ENCODE assay signal across 1 cellular context in the genomic region with DNA sequence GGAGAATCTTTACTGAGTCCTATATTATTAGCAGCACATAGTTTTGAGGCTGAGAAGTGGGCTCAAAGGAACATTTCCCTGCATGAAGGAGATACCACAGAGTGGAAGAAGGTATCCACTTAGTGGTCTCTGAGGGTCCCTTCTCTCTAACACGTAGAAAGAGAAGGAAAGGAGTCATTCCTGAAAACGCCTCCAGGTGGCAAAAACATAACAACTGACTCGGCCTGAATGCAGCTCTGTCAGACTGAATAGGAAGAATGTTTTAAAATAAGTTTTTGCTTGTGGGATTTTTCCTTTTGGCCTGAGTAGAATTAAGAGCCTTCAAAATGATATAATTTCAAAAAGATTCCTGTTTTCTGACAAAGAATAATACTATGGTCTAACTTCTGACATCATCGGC.
TF ChIP-seq lines count a peak whose summit lies in the region.

No MANE protein-coding gene starts in this region.

TF ChIP-seq in GM12878, 131 proteins besides CTCF, POLR2A, EP300 and RAD21:
- TF ChIP-seq, protein P1, sequence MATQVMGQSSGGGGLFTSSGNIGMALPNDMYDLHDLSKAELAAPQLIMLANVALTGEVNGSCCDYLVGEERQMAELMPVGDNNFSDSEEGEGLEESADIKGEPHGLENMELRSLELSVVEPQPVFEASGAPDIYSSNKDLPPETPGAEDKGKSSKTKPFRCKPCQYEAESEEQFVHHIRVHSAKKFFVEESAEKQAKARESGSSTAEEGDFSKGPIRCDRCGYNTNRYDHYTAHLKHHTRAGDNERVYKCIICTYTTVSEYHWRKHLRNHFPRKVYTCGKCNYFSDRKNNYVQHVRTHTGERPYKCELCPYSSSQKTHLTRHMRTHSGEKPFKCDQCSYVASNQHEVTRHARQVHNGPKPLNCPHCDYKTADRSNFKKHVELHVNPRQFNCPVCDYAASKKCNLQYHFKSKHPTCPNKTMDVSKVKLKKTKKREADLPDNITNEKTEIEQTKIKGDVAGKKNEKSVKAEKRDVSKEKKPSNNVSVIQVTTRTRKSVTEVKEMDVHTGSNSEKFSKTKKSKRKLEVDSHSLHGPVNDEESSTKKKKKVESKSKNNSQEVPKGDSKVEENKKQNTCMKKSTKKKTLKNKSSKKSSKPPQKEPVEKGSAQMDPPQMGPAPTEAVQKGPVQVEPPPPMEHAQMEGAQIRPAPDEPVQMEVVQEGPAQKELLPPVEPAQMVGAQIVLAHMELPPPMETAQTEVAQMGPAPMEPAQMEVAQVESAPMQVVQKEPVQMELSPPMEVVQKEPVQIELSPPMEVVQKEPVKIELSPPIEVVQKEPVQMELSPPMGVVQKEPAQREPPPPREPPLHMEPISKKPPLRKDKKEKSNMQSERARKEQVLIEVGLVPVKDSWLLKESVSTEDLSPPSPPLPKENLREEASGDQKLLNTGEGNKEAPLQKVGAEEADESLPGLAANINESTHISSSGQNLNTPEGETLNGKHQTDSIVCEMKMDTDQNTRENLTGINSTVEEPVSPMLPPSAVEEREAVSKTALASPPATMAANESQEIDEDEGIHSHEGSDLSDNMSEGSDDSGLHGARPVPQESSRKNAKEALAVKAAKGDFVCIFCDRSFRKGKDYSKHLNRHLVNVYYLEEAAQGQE (IDR thresholded peaks at IDR 0.05; ENCODE audit: low read depth, low read length): no peak
- TF ChIP-seq, protein P2, sequence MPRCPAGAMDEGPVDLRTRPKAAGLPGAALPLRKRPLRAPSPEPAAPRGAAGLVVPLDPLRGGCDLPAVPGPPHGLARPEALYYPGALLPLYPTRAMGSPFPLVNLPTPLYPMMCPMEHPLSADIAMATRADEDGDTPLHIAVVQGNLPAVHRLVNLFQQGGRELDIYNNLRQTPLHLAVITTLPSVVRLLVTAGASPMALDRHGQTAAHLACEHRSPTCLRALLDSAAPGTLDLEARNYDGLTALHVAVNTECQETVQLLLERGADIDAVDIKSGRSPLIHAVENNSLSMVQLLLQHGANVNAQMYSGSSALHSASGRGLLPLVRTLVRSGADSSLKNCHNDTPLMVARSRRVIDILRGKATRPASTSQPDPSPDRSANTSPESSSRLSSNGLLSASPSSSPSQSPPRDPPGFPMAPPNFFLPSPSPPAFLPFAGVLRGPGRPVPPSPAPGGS (IDR thresholded peaks at IDR 0.05; ENCODE audit: borderline replicate concordance, insufficient read depth, low read depth, low read length, poor library complexity, severe bottlenecking): no peak
- TF ChIP-seq, protein P3, sequence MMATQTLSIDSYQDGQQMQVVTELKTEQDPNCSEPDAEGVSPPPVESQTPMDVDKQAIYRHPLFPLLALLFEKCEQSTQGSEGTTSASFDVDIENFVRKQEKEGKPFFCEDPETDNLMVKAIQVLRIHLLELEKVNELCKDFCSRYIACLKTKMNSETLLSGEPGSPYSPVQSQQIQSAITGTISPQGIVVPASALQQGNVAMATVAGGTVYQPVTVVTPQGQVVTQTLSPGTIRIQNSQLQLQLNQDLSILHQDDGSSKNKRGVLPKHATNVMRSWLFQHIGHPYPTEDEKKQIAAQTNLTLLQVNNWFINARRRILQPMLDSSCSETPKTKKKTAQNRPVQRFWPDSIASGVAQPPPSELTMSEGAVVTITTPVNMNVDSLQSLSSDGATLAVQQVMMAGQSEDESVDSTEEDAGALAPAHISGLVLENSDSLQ (IDR thresholded peaks at IDR 0.05): no peak
- TF ChIP-seq MTA3 (IDR thresholded peaks at IDR 0.05; ENCODE audit: borderline replicate concordance, low read length): no peak
- no peak for TF ChIP-seq BMI1 (IDR thresholded peaks at IDR 0.05; ENCODE audit: borderline replicate concordance)
- TF ChIP-seq SMC3 (IDR thresholded peaks at IDR 0.05; ENCODE audit: borderline replicate concordance, low read length): no peak
